ENCODE assay signal across 2 cellular contexts in genomic region chr16:33063365-33064170, GRCh38.
TF ChIP-seq lines count a peak whose summit lies in the region.
"Not testable (repeated sequence)": the region's sequence is repeated elsewhere in the genome, so short reads cannot be mapped to it uniquely, and the experiment has no call there.

No MANE protein-coding gene starts in this region.

TF ChIP-seq in K562, 482 proteins besides CTCF, POLR2A, EP300 and RAD21:
- 0 out of 2 replicates have a peak, but pooled peaks have one; percentile 12 for TF ChIP-seq ZNF512 (tag; IDR thresholded peaks at IDR 0.05)
- peak; percentile 30; the same call in 1 of the 2 replicates for TF ChIP-seq CEBPG (CRISPR knock-in tag; IDR thresholded peaks at IDR 0.05)
- peak in 1 of 2 experiments; percentile 85; a peak in 2 of 4 replicates for TF ChIP-seq CEBPG (tag; conservative IDR thresholded peaks at IDR 0.05 in 1 of 2, IDR thresholded peaks at IDR 0.05 in 1 of 2)
- TF ChIP-seq ZNF24 (IDR thresholded peaks at IDR 0.05) = peak; percentile 81
- TF ChIP-seq CEBPB (tag; IDR thresholded peaks at IDR 0.05) = peak; percentile 81
- peak; percentile 66; the same call in 1 of the 2 replicates for TF ChIP-seq ATF3 (IDR thresholded peaks at IDR 0.05)
- TF ChIP-seq ATF3 (CRISPR knock-in tag; conservative IDR thresholded peaks at IDR 0.05) = not testable (repeated sequence)
- TF ChIP-seq TRIM24 (IDR thresholded peaks at IDR 0.05) = peak; percentile 87 to 97
TF ChIP-seq in K562: peak in this region for 6; not testable (repeated sequence) for 476.

TF ChIP-seq in HepG2, 621 proteins besides CTCF, POLR2A, EP300 and RAD21:
- TF ChIP-seq CREB1 (IDR thresholded peaks at IDR 0.05) (peak; percentile 46; the same call in 1 of the 2 replicates), ZNF24 (IDR thresholded peaks at IDR 0.05) (peak; percentile 73; the same call in 1 of the 2 replicates), ATF7 (IDR thresholded peaks at IDR 0.05) (peak; percentile 84), CEBPB (IDR thresholded peaks at IDR 0.05; ENCODE audit: borderline replicate concordance, low read depth, low read length) (peak; percentile 5; the same call in 1 of the 2 replicates)
- TF ChIP-seq CREB1, ATF7 (CRISPR knock-in tag; IDR thresholded peaks at IDR 0.05): not testable (repeated sequence)
